Comparison of ENCODE assay signal across 21 cellular contexts in genomic region chr19:21588202-21588601, GRCh38.
DNase-seq lines count a peak whose midpoint lies in the region; ATAC-seq, FAIRE-seq and TF ChIP-seq lines count a peak whose summit lies in the region.
"Had no signal": no experiment of that assay in that cellular context is flagged by ENCODE, and none has a peak within 500 bp of the region (broad histone marks: within the 10 kb centered on the region; RNA-seq: fewer than 3 reads in every experiment).

No MANE protein-coding gene starts in this region.

- no peaks in the 10 kb centered on the region for H3K36me3 ChIP-seq in KOPT-K1 (ENCODE audit: insufficient read depth, low read length)
- H3K36me3 ChIP-seq in body of pancreas (replicated peaks in 1 of 2; ENCODE audit: insufficient read depth in 1 of 2, low read depth in 2 of 2), result no peaks in the 10 kb centered on the region
- H3K36me3 ChIP-seq in transverse colon, result no peaks in the 10 kb centered on the region
- H3K36me3 ChIP-seq in kidney (ENCODE audit: control insufficient read depth in 1 of 2, insufficient read depth in 2 of 2, low read length in 2 of 2), result no peaks in the 10 kb centered on the region
- H3K36me3 ChIP-seq: BE2C had no signal

- no peaks in the 10 kb centered on the region for H3K4me1 Mint-ChIP-seq in activated CD8-positive, alpha-beta memory T cell treated with anti-CD3 and anti-CD28 coated beads, Interleukin-2, amount 10 ng/mL, durations not matched to agents 7 days and 5 days

- WGBS in body of pancreas, 2 donors, result 31 to 33% methylated on average over 5 of the region's 5 CpGs
- 67% methylated on average over 5 of the region's 5 CpGs; no CpG with 5 or more reads in 1 of the 2 donors for WGBS in transverse colon (ENCODE audit: low coverage in 1 of 2), 2 donors

- no peak overlapping the region for H3K4me3 Mint-ChIP-seq in activated CD8-positive, alpha-beta memory T cell treated with anti-CD3 and anti-CD28 coated beads, Interleukin-2, amount 10 ng/mL, durations not matched to agents 7 days and 5 days
- H3K4me3 Mint-ChIP-seq: CD4-positive, CD25-positive, alpha-beta regulatory T cell; GM23338; H9 had no signal

- intact Hi-C loops in body of pancreas (cut with DNase I), result no loop called here
- intact Hi-C loops in transverse colon (cut with DNase I; ENCODE audit: low total_unique reads), result no loop called here
- intact Hi-C loops in kidney (cut with DNase I), result no loop called here

- DNase-seq in body of pancreas, result peak; percentile 48 to 73 (median 49)
- DNase-seq in left lobe of liver (ENCODE audit: low spot score), result peak; percentile 42
- peak; percentile 20 for DNase-seq in transverse colon
- DNase-seq in kidney, result no peak
- DNase-seq in activated CD8-positive, alpha-beta memory T cell treated with anti-CD3 and anti-CD28 coated beads, Interleukin-2, amount 10 ng/mL, durations not matched to agents 7 days and 5 days, result no peak
- no peak for DNase-seq in DMS 273 treated with DMSO at 0.1 percent for 48 hours (lab: John Stamatoyannopoulos, UW)
- DNase-seq: ACHN; BE2C; C1 segment of cervical spinal cord; Caco-2; CD4-positive, CD25-positive, alpha-beta regulatory T cell; DMS153; DMS79; GF-D8; H9 had no signal

- no peak overlapping the region for H3K9ac ChIP-seq in kidney (ENCODE audit: low read length in 2 of 2)

- peaks cover 2% of the 10 kb centered on the region for H3K36me3 Mint-ChIP-seq in activated CD8-positive, alpha-beta memory T cell treated with anti-CD3 and anti-CD28 coated beads, Interleukin-2, amount 10 ng/mL, durations not matched to agents 7 days and 5 days
- H3K36me3 Mint-ChIP-seq: CD4-positive, CD25-positive, alpha-beta regulatory T cell; IgD-negative memory B cell had no signal

- no peak overlapping the region for H3K27ac Mint-ChIP-seq in activated CD8-positive, alpha-beta memory T cell treated with anti-CD3 and anti-CD28 coated beads, Interleukin-2, amount 10 ng/mL, durations not matched to agents 7 days and 5 days
- H3K27ac Mint-ChIP-seq: CD4-positive, CD25-positive, alpha-beta regulatory T cell; GM23338; H9; IgD-negative memory B cell had no signal

- TF ChIP-seq CTCF in body of pancreas (IDR thresholded peaks at IDR 0.05) (no peak), transverse colon (IDR thresholded peaks at IDR 0.05) (no peak), kidney (IDR thresholded peaks at IDR 0.05; ENCODE audit: borderline replicate concordance, extremely low read depth, insufficient read depth) (no peak)

- H3K4me3 ChIP-seq in body of pancreas, result no peak overlapping the region
- H3K4me3 ChIP-seq in transverse colon, result no peak overlapping the region
- H3K4me3 ChIP-seq in kidney (ENCODE audit: low read length in 2 of 2), result no peak overlapping the region
- H3K4me3 ChIP-seq: GM23338 had no signal

- peak; percentile 34 for ATAC-seq in body of pancreas
- no peak for ATAC-seq in left lobe of liver
- no peak for ATAC-seq in activated CD8-positive, alpha-beta memory T cell treated with anti-CD3 and anti-CD28 coated beads, Interleukin-2, amount 10 ng/mL, durations not matched to agents 7 days and 5 days

- peaks cover 19% of the 10 kb centered on the region for H3K9me3 ChIP-seq in KOPT-K1 (ENCODE audit: insufficient read depth, low read length, poor library complexity, severe bottlenecking)
- H3K9me3 ChIP-seq in body of pancreas, result no peaks in the 10 kb centered on the region
- no peaks in the 10 kb centered on the region for H3K9me3 ChIP-seq in transverse colon
- peaks cover 3 to 4% of the 10 kb centered on the region in 2 donors for H3K9me3 ChIP-seq in kidney (ENCODE audit: control insufficient read depth in 1 of 2, low read length in 2 of 2)
- H3K9me3 ChIP-seq: BE2C, Caco-2 had no signal

- H3K4me1 ChIP-seq in body of pancreas, result peaks cover 66% of the 10 kb centered on the region
- peaks cover 0 to 8% (median 0%) of the 10 kb centered on the region in 4 donors for H3K4me1 ChIP-seq in transverse colon
- peaks cover 0 to 3% of the 10 kb centered on the region in 2 donors for H3K4me1 ChIP-seq in kidney (ENCODE audit: control insufficient read depth in 1 of 2, insufficient read depth in 1 of 2, low read depth in 1 of 2, low read length in 2 of 2)
- H3K4me1 ChIP-seq: BE2C, Caco-2 had no signal

- TF ChIP-seq POLR2A in body of pancreas (IDR thresholded peaks at IDR 0.05) (peak in 1 of 3 donors; percentile 24), transverse colon (IDR thresholded peaks at IDR 0.05) (no peak)

- in situ Hi-C loops in transverse colon (cut with MboI; ENCODE audit: low pct_ligation_motif_present in 1 of 4, low pct_unique_long_range_greater_than_20kb in 1 of 4, low sequenced_read_pairs in 3 of 4), result no loop called here

- FAIRE-seq in kidney (lab: Jason Lieb, UNC), result no peak
- FAIRE-seq: A204.1, D721Med, HTR-8/SVneo had no signal

- no peaks in the 10 kb centered on the region for H3K27me3 Mint-ChIP-seq in activated CD8-positive, alpha-beta memory T cell treated with anti-CD3 and anti-CD28 coated beads, Interleukin-2, amount 10 ng/mL, durations not matched to agents 7 days and 5 days
- H3K27me3 Mint-ChIP-seq: CD4-positive, CD25-positive, alpha-beta regulatory T cell had no signal

- TF ChIP-seq EP300 in transverse colon (IDR thresholded peaks at IDR 0.05; ENCODE audit: low read depth), result no peak

- H3K9me3 Mint-ChIP-seq in activated CD8-positive, alpha-beta memory T cell treated with anti-CD3 and anti-CD28 coated beads, Interleukin-2, amount 10 ng/mL, durations not matched to agents 7 days and 5 days (ENCODE audit: low read depth), result peaks cover 15% of the 10 kb centered on the region

- CTCF ChIA-PET in activated CD8-positive, alpha-beta memory T cell treated with anti-CD3 and anti-CD28 coated beads, Interleukin-2, amount 10 ng/mL, durations not matched to agents 7 days and 5 days (lab: Charles Lee), result no interaction called here

- H3K27me3 ChIP-seq in body of pancreas, result no peaks in the 10 kb centered on the region
- no peaks in the 10 kb centered on the region for H3K27me3 ChIP-seq in transverse colon
- H3K27me3 ChIP-seq: BE2C had no signal

- H3K27ac ChIP-seq in KOPT-K1 (ENCODE audit: low read depth, low read length, poor library complexity, severe bottlenecking), result peak overlapping the region; percentile 80
- peak overlapping the region in 3 of 4 donors; percentile 94 to 96 (median 96) for H3K27ac ChIP-seq in body of pancreas
- peak overlapping the region in 1 of 4 donors; percentile 80 for H3K27ac ChIP-seq in transverse colon
- H3K27ac ChIP-seq in kidney (ENCODE audit: low read depth in 2 of 2, low read length in 2 of 2), result no peak overlapping the region

Comparison
In these comparisons a context has a peak if more than half of its experiments do, and no peak if none do; other contexts are left out.
1. H3K27ac ChIP-seq: peak in KOPT-K1 (single experiment) and body of pancreas (3 of 4); none in kidney (0 of 2).
2. DNase-seq: peak in body of pancreas (4 of 4), left lobe of liver (single experiment) and transverse colon (single experiment); none in kidney (single experiment), activated CD8-positive, alpha-beta memory T cell treated with anti-CD3 and anti-CD28 coated beads, Interleukin-2, amount 10 ng/mL, durations not matched to agents 7 days and 5 days (single experiment) and DMS 273 treated with DMSO at 0.1 percent for 48 hours (single experiment).